In the genomic region with DNA sequence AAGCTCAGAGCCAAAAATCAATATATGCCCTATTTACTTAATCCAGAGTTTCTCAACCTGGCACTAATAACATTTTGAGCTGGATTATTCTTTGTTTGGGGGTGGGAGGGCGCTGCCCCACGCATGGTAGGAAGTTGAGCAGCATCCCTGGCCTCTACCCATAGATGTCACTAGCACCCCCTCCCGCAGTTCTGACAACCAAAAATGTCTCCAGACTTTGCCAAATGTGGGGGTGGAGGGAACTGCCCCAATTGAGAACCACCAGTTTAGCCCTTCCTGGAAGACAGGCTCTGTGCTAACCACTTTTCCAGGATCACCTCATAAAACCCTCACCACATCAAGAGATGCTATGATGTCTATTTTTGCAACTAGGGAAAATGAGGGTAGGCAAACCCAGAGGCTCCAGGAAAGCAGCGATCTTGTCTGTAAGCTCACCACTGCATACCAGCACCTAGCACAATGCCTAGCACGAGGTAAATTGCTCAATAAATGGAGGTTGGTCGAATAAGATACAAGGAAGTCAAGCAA, we compare ENCODE assay signal across 8 cellular contexts.
DNase-seq lines count a peak whose midpoint lies in the region; ATAC-seq lines count a peak whose summit lies in the region.

No MANE protein-coding gene starts in this region.

- peak; percentile 39 to 45 for DNase-seq in activated CD4-positive, alpha-beta T cell treated with anti-CD3 and anti-CD28 coated beads for 24 hours (ENCODE audit: low read depth in 2 of 2)
- DNase-seq in activated CD4-positive, alpha-beta T cell treated with anti-CD3 and anti-CD28 coated beads for 1 hour: no peak
- DNase-seq in NCI-H524 (lab: John Stamatoyannopoulos, UW): peak; percentile 61 to 67
- DNase-seq in activated naive CD4-positive, alpha-beta T cell treated with Interleukin-2 at 50 U/mL for 16 hours: peak; percentile 45
- DNase-seq in stimulated activated CD4-positive, alpha-beta T cell treated with anti-CD3 and anti-CD28 coated beads, Interleukin-15, amount 100 ng/mL, for 24 hours: peak; percentile 79

- no peak for ATAC-seq in HG03139 (IDR thresholded peaks at IDR 0.05; ENCODE audit: unreplicated experiment)
- ATAC-seq in HG03342 (IDR thresholded peaks at IDR 0.05; ENCODE audit: unreplicated experiment): no peak

- H3K4me3 ChIP-seq in iPS-11a (ENCODE audit: low read depth, low read length): peak overlapping the region; percentile 93
